In the genomic region with DNA sequence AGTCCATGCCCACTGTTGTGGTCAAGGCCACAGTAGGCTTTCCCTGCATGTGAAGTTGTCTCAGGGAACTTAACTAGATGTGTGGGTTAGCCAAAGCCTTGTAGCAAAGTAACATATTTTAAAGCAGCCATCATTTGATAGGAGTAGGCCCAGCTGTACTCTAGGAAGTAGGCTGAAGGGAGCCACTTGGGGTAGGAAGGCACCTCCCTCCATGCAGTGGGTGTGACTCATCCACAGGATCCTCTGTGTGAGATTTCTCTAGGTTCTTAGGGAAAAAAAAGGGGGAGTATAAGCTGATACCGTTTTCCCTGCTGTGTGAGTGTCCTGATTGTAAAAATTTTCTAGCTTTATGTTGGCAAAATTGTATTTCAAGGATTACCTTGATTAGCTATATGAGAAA, we compare ENCODE assay signal across 13 cellular contexts. TPM values are rescaled to one million over a fixed set of nuclear protein-coding genes. Genes with fewer than 3 reads are reported as not detected.
DNase-seq lines count a peak whose midpoint lies in the region; ATAC-seq and TF ChIP-seq lines count a peak whose summit lies in the region.
"Had no signal": no experiment of that assay in that cellular context is flagged by ENCODE, and none has a peak within 500 bp of the region (broad histone marks: within the 10 kb centered on the region; RNA-seq: fewer than 3 reads in every experiment).

No MANE protein-coding gene starts in this region.

- H3K27ac Mint-ChIP-seq in osteocyte (ENCODE audit: unreplicated experiment) = peak overlapping the region; percentile 34
- peak overlapping the region in 2 of 7 donors; percentile 26 to 28 for H3K27ac Mint-ChIP-seq in CD14-positive monocyte
- H3K27ac Mint-ChIP-seq: activated naive CD8-positive, alpha-beta T cell treated with anti-CD3 and anti-CD28 coated beads, Interleukin-2, amount 50 U/mL, for 24 hours had no signal

- H3K36me3 ChIP-seq in fibroblast of lung (ENCODE audit: control insufficient read depth, insufficient read depth, low read length) = peaks cover 5% of the 10 kb centered on the region
- H3K36me3 ChIP-seq: vagina had no signal

- no peak overlapping the region for H3K4me3 ChIP-seq in fibroblast of lung (replicated peaks in 1 of 4; ENCODE audit: control extremely low read depth in 1 of 4, insufficient read depth in 1 of 4, low read depth in 3 of 4, low read length in 4 of 4)
- H3K4me3 ChIP-seq: vagina had no signal

- intact Hi-C loops in CD14-positive monocyte (cut with micrococcal nuclease) = no loop called here

- peak overlapping the region; percentile 3 for H3K27ac ChIP-seq in fibroblast of lung (ENCODE audit: insufficient read depth, low read length)
- H3K27ac ChIP-seq: vagina had no signal

- no peak for TF ChIP-seq CTCF in fibroblast of lung (conservative IDR thresholded peaks at IDR 0.05 in 1 of 2, IDR thresholded peaks at IDR 0.05 in 1 of 2; ENCODE audit: low read depth in 1 of 2, low read length in 2 of 2)
- TF ChIP-seq CTCF in osteocyte (IDR thresholded peaks at IDR 0.05) = no peak
- no peak for TF ChIP-seq CTCF in CD14-positive monocyte (IDR thresholded peaks at IDR 0.05)

- H3K27me3 ChIP-seq in fibroblast of lung (ENCODE audit: control insufficient read depth, insufficient read depth, low read length) = no peaks in the 10 kb centered on the region
- H3K27me3 ChIP-seq: vagina had no signal

- no peak overlapping the region for H3K4me2 ChIP-seq in fibroblast of lung (ENCODE audit: extremely low read depth, insufficient read depth, low read length)

- peak; percentile 69 for DNase-seq in Daoy (ENCODE audit: low read depth)
- DNase-seq in NCI-H226 = peak; percentile 86
- peak; percentile 78 to 85 for DNase-seq in fibroblast of lung (ENCODE audit: low read depth in 2 of 2)
- DNase-seq in osteocyte (ENCODE audit: extremely low spot score, unreplicated experiment) = no peak
- no peak for DNase-seq in CD14-positive monocyte (ENCODE audit: low spot score)
- DNase-seq in 8988T = no peak
- DNase-seq in GM19238 (ENCODE audit: insufficient read length, low spot score) = no peak
- DNase-seq: activated CD4-positive, alpha-beta T cell treated with anti-CD3 and anti-CD28 coated beads for 1 hour; activated naive CD8-positive, alpha-beta T cell treated with anti-CD3 and anti-CD28 coated beads, Interleukin-2, amount 50 U/mL, for 24 hours; hypothalamus; Kasumi-1 had no signal

- no peak overlapping the region for H2AFZ ChIP-seq in fibroblast of lung (ENCODE audit: low read length)

- no peak overlapping the region for H3K9ac ChIP-seq in fibroblast of lung (ENCODE audit: insufficient read depth, low read length)

- H3K9me3 ChIP-seq in fibroblast of lung (ENCODE audit: control insufficient read depth, insufficient read depth, low read depth, low read length) = no peaks in the 10 kb centered on the region
- H3K9me3 ChIP-seq: vagina had no signal

- peaks cover 13% of the 10 kb centered on the region for H3K4me1 ChIP-seq in fibroblast of lung (ENCODE audit: control insufficient read depth, extremely low read depth, insufficient read depth, low read length)

- H3K9me3 Mint-ChIP-seq in osteocyte (ENCODE audit: unreplicated experiment) = no peaks in the 10 kb centered on the region
- no peaks in the 10 kb centered on the region for H3K9me3 Mint-ChIP-seq in CD14-positive monocyte
- H3K9me3 Mint-ChIP-seq: activated naive CD8-positive, alpha-beta T cell treated with anti-CD3 and anti-CD28 coated beads, Interleukin-2, amount 50 U/mL, for 24 hours had no signal

- H3K36me3 Mint-ChIP-seq in osteocyte (ENCODE audit: unreplicated experiment) (peaks cover 9% of the 10 kb centered on the region), CD14-positive monocyte (peaks cover 40 to 59% of the 10 kb centered on the region in 2 donors)

- ATAC-seq in HG02970 (IDR thresholded peaks at IDR 0.05; ENCODE audit: low FRiP score, unreplicated experiment) = no peak
- ATAC-seq: activated naive CD8-positive, alpha-beta T cell treated with anti-CD3 and anti-CD28 coated beads, Interleukin-2, amount 50 U/mL, for 24 hours had no signal

- no peaks in the 10 kb centered on the region for H4K20me1 ChIP-seq in fibroblast of lung (ENCODE audit: control insufficient read depth, extremely low read depth, insufficient read depth, low read length)

- H3K4me1 Mint-ChIP-seq in osteocyte (ENCODE audit: unreplicated experiment) (peaks cover 24% of the 10 kb centered on the region), CD14-positive monocyte (peaks cover 12% of the 10 kb centered on the region)

- no peaks in the 10 kb centered on the region for H3K27me3 Mint-ChIP-seq in osteocyte (ENCODE audit: unreplicated experiment)
- H3K27me3 Mint-ChIP-seq in CD14-positive monocyte (ENCODE audit: low read depth in 3 of 3) = no peaks in the 10 kb centered on the region
- H3K27me3 Mint-ChIP-seq: activated naive CD8-positive, alpha-beta T cell treated with anti-CD3 and anti-CD28 coated beads, Interleukin-2, amount 50 U/mL, for 24 hours had no signal

- peaks cover 59% of the 10 kb centered on the region for H3K79me2 ChIP-seq in fibroblast of lung (ENCODE audit: control insufficient read depth, insufficient read depth, low read length)

- H3K4me3 Mint-ChIP-seq in osteocyte (ENCODE audit: unreplicated experiment) (no peak overlapping the region), CD14-positive monocyte (no peak overlapping the region)
- H3K4me3 Mint-ChIP-seq: activated naive CD8-positive, alpha-beta T cell treated with anti-CD3 and anti-CD28 coated beads, Interleukin-2, amount 50 U/mL, for 24 hours had no signal

RNA-seq across cellular contexts. Expression of gene VAPB, which starts 44.7 kb away (rescaled TPM):
- total RNA-seq in Daoy (2014; rRNA removed; shearing (Covaris generic)) = 6.7 and 10.9 TPM in 2 replicates
- total RNA-seq in fibroblast of lung (10.8 and 13.0 TPM in 2 replicates), osteocyte (47.6 and 49.9 TPM in 2 replicates)
- polyA plus RNA-seq in fibroblast of lung (38.7 and 43.7 TPM in 2 replicates), CD14-positive monocyte (10 to 100 TPM in 1 of 2 donors, 1 to 10 TPM in 1; 8.5 to 14.3 TPM)
- 35.3 and 39.5 TPM in 2 replicates for polyA plus RNA-seq in fibroblast of lung (2012)
- polyA minus RNA-seq in fibroblast of lung (ENCODE audit: low replicate concordance) = 16.5 and 22.9 TPM in 2 replicates

Comparison
In these comparisons a context has a peak if more than half of its experiments do, and no peak if none do; other contexts are left out.
1. DNase-seq: peak in Daoy (single experiment), NCI-H226 (single experiment) and fibroblast of lung (2 of 2); none in osteocyte (single experiment), CD14-positive monocyte (single experiment), 8988T (single experiment) and GM19238 (single experiment).